In genomic region chr11:128530119-128531091, GRCh38 we compare ENCODE assay signal across 8 cellular contexts. TPM values are rescaled to one million over a fixed set of nuclear protein-coding genes. Genes with fewer than 3 reads are reported as not detected.
DNase-seq lines count a peak whose midpoint lies in the region; ATAC-seq and TF ChIP-seq lines count a peak whose summit lies in the region.
"Had no signal": no experiment of that assay in that cellular context is flagged by ENCODE, and none has a peak within 500 bp of the region (broad histone marks: within the 10 kb centered on the region; RNA-seq: fewer than 3 reads in every experiment).

No MANE protein-coding gene starts in this region.

- H3K4me1 ChIP-seq in stomach = peaks cover 0 to 8% (median 3%) of the 10 kb centered on the region in 4 donors

- intact Hi-C loops in stomach (cut with DNase I; ENCODE audit: low total_unique reads) = no loop called here

- no peaks in the 10 kb centered on the region for H3K27me3 ChIP-seq in stomach

- no peak for ATAC-seq in HG02642 (IDR thresholded peaks at IDR 0.05; ENCODE audit: poor library complexity, unreplicated experiment)
- ATAC-seq: activated CD4-positive, CD25-positive, alpha-beta regulatory T cell treated with anti-CD3 and anti-CD28 coated beads, Interleukin-2, amount 50 U/mL, for 24 hours had no signal

- in situ Hi-C loops in SK-MEL-5 (cut with HindIII; ENCODE audit: low pct_unique_long_range_greater_than_20kb, low sequenced_read_pairs) = no loop called here

- H3K4me3 ChIP-seq in fibroblast of villous mesenchyme (ENCODE audit: low read depth, low read length) (no peak overlapping the region), stomach (no peak overlapping the region)

- TF ChIP-seq EP300 in stomach (IDR thresholded peaks at IDR 0.05) = no peak

- no peak for TF ChIP-seq POLR2A in stomach (IDR thresholded peaks at IDR 0.05)

- H3K9me3 ChIP-seq in stomach = no peaks in the 10 kb centered on the region

- TF ChIP-seq CTCF in fibroblast of villous mesenchyme (IDR thresholded peaks at IDR 0.05; ENCODE audit: insufficient read depth, low read depth, low read length) = no peak
- TF ChIP-seq CTCF in stomach (IDR thresholded peaks at IDR 0.05) = no peak

- no peaks in the 10 kb centered on the region for H3K36me3 ChIP-seq in stomach

- DNase-seq in H4 (ENCODE audit: low spot score) = peak; percentile 86
- DNase-seq in SK-MEL-5 (ENCODE audit: low read depth, low spot score) = peak; percentile 40
- DNase-seq in fibroblast of villous mesenchyme (ENCODE audit: low read depth) = peak; percentile 92
- DNase-seq in stomach = peak; percentile 41
- no peak for DNase-seq in middle frontal gyrus (ENCODE audit: extremely low spot score, low spot score)
- DNase-seq in HPDE6-E6E7 (ENCODE audit: extremely low spot score) = no peak

- 74 to 89% (median 81%) methylated on average over 7 of the region's 7 CpGs for WGBS in stomach, 5 donors

- H3K27ac ChIP-seq in stomach = peak overlapping the region in 3 of 5 donors; percentile 4 to 26 (median 25)

RNA-seq across cellular contexts. Expression of gene ETS1, which starts 57.0 kb away (rescaled TPM):
- 23.2 and 27.7 TPM in 2 replicates for total RNA-seq in H4 (2014; rRNA removed; shearing (Covaris generic))
- total RNA-seq in SK-MEL-5 (2014; rRNA removed; shearing (Covaris generic)) = 66.6 and 66.7 TPM in 2 replicates
- 76.0 and 81.3 TPM in 2 replicates for polyA plus RNA-seq in SK-MEL-5 (2015; cell fraction: cytosol; rRNA removed)
- polyA plus RNA-seq in SK-MEL-5 (2015; cell fraction: nucleus; rRNA removed) = 31.0 and 38.5 TPM in 2 replicates
- total RNA-seq in fibroblast of villous mesenchyme (80.2 and 95.0 TPM in 2 replicates), stomach (10 to 100 TPM in 4 of 5 donors, 1 to 10 TPM in 1; 8.8 to 72.5 (median 24.6) TPM)
- polyA plus RNA-seq in stomach = 10 to 100 TPM in 2 of 3 donors, 1 to 10 TPM in 1; 7.0 to 35.4 (median 20.4) TPM

Comparison
In these comparisons a context has a peak if more than half of its experiments do, and no peak if none do; other contexts are left out.
1. DNase-seq: peak in H4 (single experiment), SK-MEL-5 (single experiment), fibroblast of villous mesenchyme (single experiment) and stomach (single experiment); none in middle frontal gyrus (single experiment) and HPDE6-E6E7 (single experiment).